In genomic region chr17:5254903-5255521, GRCh38 we compare ENCODE assay signal across 11 cellular contexts. TPM values are rescaled to one million over a fixed set of nuclear protein-coding genes. Genes with fewer than 3 reads are reported as not detected.
DNase-seq lines count a peak whose midpoint lies in the region; ATAC-seq and TF ChIP-seq lines count a peak whose summit lies in the region.
"Had no signal": no experiment of that assay in that cellular context is flagged by ENCODE, and none has a peak within 500 bp of the region (broad histone marks: within the 10 kb centered on the region; RNA-seq: fewer than 3 reads in every experiment).

No MANE protein-coding gene starts in this region.

- no peak overlapping the region for H2AFZ ChIP-seq in PC-9

- H3K4me1 ChIP-seq in CD4-positive, CD25-positive, alpha-beta regulatory T cell (ENCODE audit: control insufficient read depth, insufficient read depth, low read length, poor library complexity, severe bottlenecking) = peaks cover 5% of the 10 kb centered on the region
- H3K4me1 ChIP-seq in PC-9 (replicated peaks; ENCODE audit: insufficient read depth) (peaks cover 15% of the 10 kb centered on the region), right lobe of liver (no peaks in the 10 kb centered on the region), thyroid gland (no peaks in the 10 kb centered on the region)
- H3K4me1 ChIP-seq: uterus had no signal

- no peak overlapping the region for H3K27ac ChIP-seq in CD4-positive, CD25-positive, alpha-beta regulatory T cell (ENCODE audit: insufficient read depth, low read length, poor library complexity, severe bottlenecking)
- H3K27ac ChIP-seq in PC-9 (no peak overlapping the region), right lobe of liver (no peak overlapping the region), thyroid gland (no peak overlapping the region)
- H3K27ac ChIP-seq: uterus had no signal

- CTCF ChIA-PET in PC-9 (lab: Charles Lee) = interaction anchor here (0.6 to 0.7 kb wide), 2 partner anchors 43 to 55 kb away, joined by 3 read pairs; no protein-coding TSS in a partner anchor

- peaks cover 4% of the 10 kb centered on the region for H3K36me3 Mint-ChIP-seq in CD4-positive, CD25-positive, alpha-beta regulatory T cell
- H3K36me3 Mint-ChIP-seq in effector memory CD8-positive, alpha-beta T cell (ENCODE audit: insufficient read depth) = peaks cover 7% of the 10 kb centered on the region

- ATAC-seq in CD4-positive, CD25-positive, alpha-beta regulatory T cell (ENCODE audit: low read depth in 2 of 2) = no peak
- peak; percentile 70 for ATAC-seq in GM21447 (IDR thresholded peaks at IDR 0.05; ENCODE audit: unreplicated experiment)
- peak in 3 of 4 donors; percentile 19 to 38 (median 21) for ATAC-seq in right lobe of liver
- no peak for ATAC-seq in GM19455 (IDR thresholded peaks at IDR 0.05; ENCODE audit: unreplicated experiment)
- ATAC-seq in effector memory CD8-positive, alpha-beta T cell (replicated peaks) = no peak
- ATAC-seq: activated T-cell treated with anti-CD3 and anti-CD28 coated beads, Interleukin-2, amount 50 U/mL, for 4 hours had no signal

- TF ChIP-seq CTCF in PC-9 (conservative IDR thresholded peaks at IDR 0.05) = no peak
- TF ChIP-seq CTCF in right lobe of liver (IDR thresholded peaks at IDR 0.05) = no peak
- no peak for TF ChIP-seq CTCF in thyroid gland (IDR thresholded peaks at IDR 0.05)

- POLR2A ChIA-PET in PC-9 (lab: Charles Lee; ENCODE audit: unreplicated experiment) = no interaction called here

- H3K4me3 ChIP-seq in CD4-positive, CD25-positive, alpha-beta regulatory T cell (ENCODE audit: low read depth, low read length) = no peak overlapping the region
- no peak overlapping the region for H3K4me3 ChIP-seq in PC-9
- no peak overlapping the region for H3K4me3 ChIP-seq in right lobe of liver
- no peak overlapping the region for H3K4me3 ChIP-seq in thyroid gland (replicated peaks in 1 of 3)
- H3K4me3 ChIP-seq: uterus had no signal

- peak overlapping the region; percentile 14 for H3K4me2 ChIP-seq in PC-9

- H3K27ac Mint-ChIP-seq in CD4-positive, CD25-positive, alpha-beta regulatory T cell = peak overlapping the region in 2 of 3 donors; percentile 11 to 26
- peak overlapping the region in 1 of 2 donors; percentile 71 for H3K27ac Mint-ChIP-seq in effector memory CD8-positive, alpha-beta T cell

- H3K9me3 ChIP-seq in CD4-positive, CD25-positive, alpha-beta regulatory T cell (ENCODE audit: control insufficient read depth in 2 of 2, low read length in 2 of 2) = no peaks in the 10 kb centered on the region
- no peaks in the 10 kb centered on the region for H3K9me3 ChIP-seq in PC-9 (ENCODE audit: insufficient read depth, low read depth)
- H3K9me3 ChIP-seq in right lobe of liver = no peaks in the 10 kb centered on the region
- H3K9me3 ChIP-seq in thyroid gland = no peaks in the 10 kb centered on the region
- H3K9me3 ChIP-seq: uterus had no signal

- peaks cover 12% of the 10 kb centered on the region for H3F3A ChIP-seq in PC-9 (ENCODE audit: insufficient read depth, low read depth)

- peaks cover 0 to 2% (median 0%) of the 10 kb centered on the region in 7 donors for H3K9me3 Mint-ChIP-seq in CD4-positive, CD25-positive, alpha-beta regulatory T cell
- no peaks in the 10 kb centered on the region for H3K9me3 Mint-ChIP-seq in effector memory CD8-positive, alpha-beta T cell
- H3K9me3 Mint-ChIP-seq: activated T-cell treated with anti-CD3 and anti-CD28 coated beads, Interleukin-2, amount 50 U/mL, for 4 hours had no signal

- DNase-seq in CD4-positive, CD25-positive, alpha-beta regulatory T cell = no peak
- DNase-seq in PC-9 (peak in 1 of 2 experiments; percentile 9), right lobe of liver (no peak), thyroid gland (no peak)
- DNase-seq in activated CD4-positive, alpha-beta T cell treated with anti-CD3 and anti-CD28 coated beads for 1 hour = no peak
- DNase-seq in effector memory CD8-positive, alpha-beta T cell = no peak
- DNase-seq: activated T-cell treated with anti-CD3 and anti-CD28 coated beads, Interleukin-2, amount 50 U/mL, for 4 hours; NCI-H187 treated with DMSO at 0.1 percent for 48 hours; uterus had no signal

- no TSS peak for BruUV-seq in PC-9 (replicated peaks; lab: Mats Ljungman, UMichigan)

- no peaks in the 10 kb centered on the region for H3K36me3 ChIP-seq in CD4-positive, CD25-positive, alpha-beta regulatory T cell (ENCODE audit: control insufficient read depth, insufficient read depth, low read length)
- H3K36me3 ChIP-seq in PC-9 (ENCODE audit: low read depth) (no peaks in the 10 kb centered on the region), right lobe of liver (no peaks in the 10 kb centered on the region), thyroid gland (no peaks in the 10 kb centered on the region)
- H3K36me3 ChIP-seq: uterus had no signal

- H3K9me2 ChIP-seq in PC-9 (ENCODE audit: insufficient read depth) = no peaks in the 10 kb centered on the region

- peaks cover 7 to 13% (median 8%) of the 10 kb centered on the region in 4 donors for H3K4me1 Mint-ChIP-seq in CD4-positive, CD25-positive, alpha-beta regulatory T cell
- peaks cover 7 to 11% of the 10 kb centered on the region in 2 donors for H3K4me1 Mint-ChIP-seq in effector memory CD8-positive, alpha-beta T cell (ENCODE audit: low read depth in 2 of 2)

- no peaks in the 10 kb centered on the region for H3K79me2 ChIP-seq in PC-9 (ENCODE audit: low read depth)

- peak overlapping the region in 1 of 4 donors; percentile 29 for H3K4me3 Mint-ChIP-seq in CD4-positive, CD25-positive, alpha-beta regulatory T cell
- H3K4me3 Mint-ChIP-seq in effector memory CD8-positive, alpha-beta T cell = no peak overlapping the region
- H3K4me3 Mint-ChIP-seq: activated T-cell treated with anti-CD3 and anti-CD28 coated beads, Interleukin-2, amount 50 U/mL, for 4 hours had no signal

- TF ChIP-seq POLR2A in right lobe of liver (IDR thresholded peaks at IDR 0.05) (no peak), thyroid gland (IDR thresholded peaks at IDR 0.05) (no peak)

- no peaks in the 10 kb centered on the region for H3K27me3 ChIP-seq in CD4-positive, CD25-positive, alpha-beta regulatory T cell (ENCODE audit: control insufficient read depth, insufficient read depth, low read length)
- H3K27me3 ChIP-seq in PC-9 (ENCODE audit: insufficient read depth, low read depth) (no peaks in the 10 kb centered on the region), right lobe of liver (no peaks in the 10 kb centered on the region), thyroid gland (no peaks in the 10 kb centered on the region)
- H3K27me3 ChIP-seq: uterus had no signal

- no peaks in the 10 kb centered on the region for H4K20me1 ChIP-seq in PC-9 (ENCODE audit: insufficient read depth)

- 67% methylated on average over 5 of the region's 5 CpGs for WGBS in right lobe of liver (ENCODE audit: insufficient coverage, low coverage, low lambda C conversion rate, missing lambda C conversion rate)
- WGBS in thyroid gland, 2 donors = 61 to 71% methylated on average over 5 of the region's 5 CpGs

- H3K27me3 Mint-ChIP-seq in CD4-positive, CD25-positive, alpha-beta regulatory T cell = peaks cover 7% of the 10 kb centered on the region
- H3K27me3 Mint-ChIP-seq in effector memory CD8-positive, alpha-beta T cell = no peaks in the 10 kb centered on the region

- intact Hi-C loops in PC-9 (cut with micrococcal nuclease; ENCODE audit: unreplicated experiment) (no loop called here), right lobe of liver (cut with DNase I) (no loop called here), thyroid gland (cut with DNase I) (no loop called here)

RNA-seq across cellular contexts. Expression of gene SCIMP, which starts 20.4 kb away (rescaled TPM):
- not detected for total RNA-seq in CD4-positive, CD25-positive, alpha-beta regulatory T cell
- 1 to 10 TPM in 1 of 4 donors, under 1 TPM in 3; 0.19 to 1.2 (median 0.29) TPM for polyA plus RNA-seq in CD4-positive, CD25-positive, alpha-beta regulatory T cell
- total RNA-seq in PC-9 (2021) = not detected in 2 replicates
- 1 to 10 TPM; 1.0 to 9.9 (median 3.2) TPM for total RNA-seq in right lobe of liver
- total RNA-seq in thyroid gland = 1 to 10 TPM in 1 of 4 donors, under 1 TPM in 1, not detected in 2; 0.59 to 1.0 TPM

RNA-seq across cellular contexts. Expression of gene RABEP1, which starts 27.1 kb away (rescaled TPM):
- total RNA-seq in CD4-positive, CD25-positive, alpha-beta regulatory T cell = 45.5 TPM
- polyA plus RNA-seq in CD4-positive, CD25-positive, alpha-beta regulatory T cell = 10 to 100 TPM; 23.7 to 29.0 (median 26.7) TPM
- total RNA-seq in PC-9 (2021) (41.9 and 53.0 TPM in 2 replicates), right lobe of liver (10 to 100 TPM; 15.5 to 25.4 (median 21.1) TPM), thyroid gland (10 to 100 TPM; 36.0 to 57.7 (median 40.9) TPM)

Comparison
In these comparisons a context has a peak if more than half of its experiments do, and no peak if none do; other contexts are left out.
1. ATAC-seq: peak in GM21447 (single experiment) and right lobe of liver (3 of 4); none in CD4-positive, CD25-positive, alpha-beta regulatory T cell (0 of 2), GM19455 (single experiment) and effector memory CD8-positive, alpha-beta T cell (single experiment).